15 cellular contexts compared by ENCODE assay signal in the genomic region with DNA sequence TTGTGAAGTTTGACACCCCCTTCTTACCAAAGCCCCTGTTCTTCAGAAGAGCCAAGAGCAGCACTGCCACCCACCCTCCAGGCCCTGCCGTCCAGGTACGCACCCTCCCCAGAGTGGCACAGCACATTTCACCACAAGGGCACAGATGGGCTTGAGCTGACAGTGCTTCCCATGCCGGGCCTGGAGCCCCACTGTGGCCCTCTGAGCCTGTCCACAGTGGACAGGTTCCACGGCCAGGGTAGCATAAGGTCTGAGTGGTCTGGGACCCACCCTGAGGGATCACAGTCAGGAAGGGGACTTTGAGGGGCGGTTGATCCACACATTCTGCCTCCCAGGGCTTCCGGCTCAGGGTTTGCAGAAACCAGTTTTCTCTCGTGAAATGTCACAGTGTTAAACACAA. TPM values are rescaled to one million over a fixed set of nuclear protein-coding genes. Genes with fewer than 3 reads are reported as not detected.
A peak's percentile ranks its signal among the peaks of the same experiment; 100 is the strongest.
DNase-seq lines count a peak whose midpoint lies in the region; TF ChIP-seq lines count a peak whose summit lies in the region.
"Had no signal": no experiment of that assay in that cellular context is flagged by ENCODE, and none has a peak within 500 bp of the region (broad histone marks: within the 10 kb centered on the region; RNA-seq: fewer than 3 reads in every experiment).

No MANE protein-coding gene starts in this region.

- peaks cover under 1% of the 10 kb centered on the region for H3K4me1 Mint-ChIP-seq in activated CD4-positive, alpha-beta memory T cell treated with anti-CD3 and anti-CD28 coated beads, Interleukin-2, amount 10 ng/mL, durations not matched to agents 7 days and 5 days
- no peaks in the 10 kb centered on the region for H3K4me1 Mint-ChIP-seq in activated CD4-positive, alpha-beta memory T cell treated with anti-CD3 and anti-CD28 coated beads for 36 hours (ENCODE audit: low read depth)
- peaks cover 12% of the 10 kb centered on the region for H3K4me1 Mint-ChIP-seq in endothelial cell (ENCODE audit: unreplicated experiment)
- H3K4me1 Mint-ChIP-seq: CD4-positive, CD25-positive, alpha-beta regulatory T cell had no signal

- peak overlapping the region; percentile 65 for H3K27ac ChIP-seq in RWPE1
- peak overlapping the region; percentile 26 for H3K27ac ChIP-seq in substantia nigra (ENCODE audit: low read depth, low read length, poor library complexity, severe bottlenecking)
- H3K27ac ChIP-seq: BLaER1, GM23248 had no signal

- TF ChIP-seq CTCF in RWPE1 (conservative IDR thresholded peaks at IDR 0.05; ENCODE audit: low read depth) (no peak), endothelial cell (IDR thresholded peaks at IDR 0.05; ENCODE audit: unreplicated experiment) (no peak)

- H3K4me3 Mint-ChIP-seq in activated CD4-positive, alpha-beta memory T cell treated with anti-CD3 and anti-CD28 coated beads, Interleukin-2, amount 10 ng/mL, durations not matched to agents 7 days and 5 days, result no peak overlapping the region
- H3K4me3 Mint-ChIP-seq in activated CD4-positive, alpha-beta memory T cell treated with anti-CD3 and anti-CD28 coated beads for 36 hours, result no peak overlapping the region
- H3K4me3 Mint-ChIP-seq in endothelial cell (ENCODE audit: unreplicated experiment), result no peak overlapping the region
- H3K4me3 Mint-ChIP-seq: CD4-positive, CD25-positive, alpha-beta regulatory T cell had no signal

- POLR2A ChIA-PET in activated CD4-positive, alpha-beta memory T cell treated with anti-CD3 and anti-CD28 coated beads, Interleukin-2, amount 10 ng/mL, durations not matched to agents 7 days and 5 days (lab: Charles Lee), result no interaction called here
- POLR2A ChIA-PET in activated CD4-positive, alpha-beta memory T cell treated with anti-CD3 and anti-CD28 coated beads for 36 hours (lab: Charles Lee), result no interaction called here
- POLR2A ChIA-PET in RWPE1 (lab: Yijun Ruan, JAX; ENCODE audit: low non-redundant PET), result no interaction called here

- intact Hi-C loops in activated CD4-positive, alpha-beta memory T cell treated with anti-CD3 and anti-CD28 coated beads for 36 hours (cut with micrococcal nuclease), result no loop called here

- H3K27ac Mint-ChIP-seq in activated CD4-positive, alpha-beta memory T cell treated with anti-CD3 and anti-CD28 coated beads, Interleukin-2, amount 10 ng/mL, durations not matched to agents 7 days and 5 days, result peak overlapping the region; percentile 47
- H3K27ac Mint-ChIP-seq in activated CD4-positive, alpha-beta memory T cell treated with anti-CD3 and anti-CD28 coated beads for 36 hours, result no peak overlapping the region
- peak overlapping the region; percentile 12 for H3K27ac Mint-ChIP-seq in endothelial cell (ENCODE audit: unreplicated experiment)
- H3K27ac Mint-ChIP-seq: CD4-positive, CD25-positive, alpha-beta regulatory T cell had no signal

- peaks cover 58% of the 10 kb centered on the region for H3K36me3 Mint-ChIP-seq in activated CD4-positive, alpha-beta memory T cell treated with anti-CD3 and anti-CD28 coated beads, Interleukin-2, amount 10 ng/mL, durations not matched to agents 7 days and 5 days (ENCODE audit: low read depth)
- peaks cover 52% of the 10 kb centered on the region for H3K36me3 Mint-ChIP-seq in activated CD4-positive, alpha-beta memory T cell treated with anti-CD3 and anti-CD28 coated beads for 36 hours
- H3K36me3 Mint-ChIP-seq in endothelial cell (ENCODE audit: low read depth, unreplicated experiment), result peaks cover 41% of the 10 kb centered on the region

- no peaks in the 10 kb centered on the region for H3K27me3 Mint-ChIP-seq in activated CD4-positive, alpha-beta memory T cell treated with anti-CD3 and anti-CD28 coated beads, Interleukin-2, amount 10 ng/mL, durations not matched to agents 7 days and 5 days
- H3K27me3 Mint-ChIP-seq in activated CD4-positive, alpha-beta memory T cell treated with anti-CD3 and anti-CD28 coated beads for 36 hours, result no peaks in the 10 kb centered on the region
- no peaks in the 10 kb centered on the region for H3K27me3 Mint-ChIP-seq in endothelial cell (ENCODE audit: unreplicated experiment)
- H3K27me3 Mint-ChIP-seq: CD4-positive, CD25-positive, alpha-beta regulatory T cell had no signal

- H3K9me3 Mint-ChIP-seq in activated CD4-positive, alpha-beta memory T cell treated with anti-CD3 and anti-CD28 coated beads, Interleukin-2, amount 10 ng/mL, durations not matched to agents 7 days and 5 days, result no peaks in the 10 kb centered on the region
- H3K9me3 Mint-ChIP-seq in activated CD4-positive, alpha-beta memory T cell treated with anti-CD3 and anti-CD28 coated beads for 36 hours, result no peaks in the 10 kb centered on the region
- H3K9me3 Mint-ChIP-seq in endothelial cell (ENCODE audit: unreplicated experiment), result no peaks in the 10 kb centered on the region
- H3K9me3 Mint-ChIP-seq: CD4-positive, CD25-positive, alpha-beta regulatory T cell had no signal

- no peak for DNase-seq in activated CD4-positive, alpha-beta memory T cell treated with anti-CD3 and anti-CD28 coated beads, Interleukin-2, amount 10 ng/mL, durations not matched to agents 7 days and 5 days
- DNase-seq in activated CD4-positive, alpha-beta memory T cell treated with anti-CD3 and anti-CD28 coated beads for 36 hours, result no peak
- no peak for DNase-seq in RWPE1 (ENCODE audit: low spot score)
- DNase-seq in endothelial cell (ENCODE audit: low spot score), result no peak
- DNase-seq in substantia nigra (lab: John Stamatoyannopoulos, UW), result no peak
- no peak for DNase-seq in stimulated activated naive CD4-positive, alpha-beta T cell (lab: John Stamatoyannopoulos, UW)
- DNase-seq in cerebellum (ENCODE audit: low spot score), result no peak
- DNase-seq in SHP77 (lab: John Stamatoyannopoulos, UW), result no peak
- DNase-seq: 8988T; AML-193; Calu3; CD4-positive, CD25-positive, alpha-beta regulatory T cell; DMS 273 treated with DMSO at 0.1 percent for 48 hours; GM23248 had no signal

- CTCF ChIA-PET in activated CD4-positive, alpha-beta memory T cell treated with anti-CD3 and anti-CD28 coated beads, Interleukin-2, amount 10 ng/mL, durations not matched to agents 7 days and 5 days (lab: Charles Lee), result no interaction called here
- CTCF ChIA-PET in activated CD4-positive, alpha-beta memory T cell treated with anti-CD3 and anti-CD28 coated beads for 36 hours (lab: Charles Lee), result no interaction called here
- CTCF ChIA-PET in RWPE1 (lab: Yijun Ruan, JAX), result interaction anchor here (1.8 kb wide), 1 partner anchor 14 kb away, joined by 4 read pairs; no protein-coding TSS in a partner anchor

RNA-seq across cellular contexts. Expression of a gene that starts 28.6 kb away (rescaled TPM):
- 10 to 100 TPM; 94.1 to 95.0 TPM for total RNA-seq in activated CD4-positive, alpha-beta memory T cell treated with anti-CD3 and anti-CD28 coated beads, Interleukin-2, amount 10 ng/mL, durations not matched to agents 7 days and 5 days
- 100 to 1,000 TPM; 126 to 131 TPM for total RNA-seq in activated CD4-positive, alpha-beta memory T cell treated with anti-CD3 and anti-CD28 coated beads for 36 hours
- total RNA-seq in endothelial cell (ENCODE audit: unreplicated experiment), result 72.0 TPM
- total RNA-seq in cerebellum, result 24.2 TPM

RNA-seq across cellular contexts. Expression of a gene that starts 31.0 kb away (rescaled TPM):
- 10 to 100 TPM; 43.3 to 43.7 TPM for total RNA-seq in activated CD4-positive, alpha-beta memory T cell treated with anti-CD3 and anti-CD28 coated beads, Interleukin-2, amount 10 ng/mL, durations not matched to agents 7 days and 5 days
- 10 to 100 TPM; 66.7 to 69.9 TPM for total RNA-seq in activated CD4-positive, alpha-beta memory T cell treated with anti-CD3 and anti-CD28 coated beads for 36 hours
- total RNA-seq in endothelial cell (ENCODE audit: unreplicated experiment) (33.8 TPM), cerebellum (18.7 TPM)

RNA-seq across cellular contexts. Expression of a gene that starts 31.1 kb away (rescaled TPM):
- total RNA-seq in activated CD4-positive, alpha-beta memory T cell treated with anti-CD3 and anti-CD28 coated beads, Interleukin-2, amount 10 ng/mL, durations not matched to agents 7 days and 5 days, result under 1 TPM; 0.15 to 0.40 TPM
- total RNA-seq in activated CD4-positive, alpha-beta memory T cell treated with anti-CD3 and anti-CD28 coated beads for 36 hours, result under 1 TPM; 0.50 to 0.73 TPM
- total RNA-seq in endothelial cell (ENCODE audit: unreplicated experiment) (2.3 TPM), cerebellum (2.5 TPM)
